21 cellular contexts compared by ENCODE assay signal in the genomic region with DNA sequence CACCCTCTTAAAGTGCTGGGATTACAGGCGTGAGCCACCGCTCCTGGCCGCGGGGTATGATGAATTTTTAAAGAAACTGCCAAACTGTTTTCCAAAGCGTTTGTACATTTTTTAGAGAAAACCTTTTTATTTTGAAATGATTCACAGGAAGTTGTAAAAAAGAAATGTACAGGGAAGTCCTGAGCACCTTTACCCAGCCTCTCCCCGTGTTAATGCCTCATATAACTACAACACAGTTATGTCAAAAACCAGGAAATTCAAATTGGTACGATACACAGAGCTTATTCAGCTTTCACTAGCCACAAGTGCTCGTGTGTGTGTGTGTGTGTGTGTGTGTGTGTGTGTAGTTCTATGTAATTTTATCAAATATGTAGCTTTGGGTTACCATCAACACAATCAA. TPM values are rescaled to one million over a fixed set of nuclear protein-coding genes. Genes with fewer than 3 reads are reported as not detected.
"Had no signal": no experiment of that assay in that cellular context is flagged by ENCODE, and none has a peak within 500 bp of the region (broad histone marks: within the 10 kb centered on the region; RNA-seq: fewer than 3 reads in every experiment).

No MANE protein-coding gene starts in this region.

- H3K27ac ChIP-seq: cardiac muscle cell, esophagus squamous epithelium, left ventricle myocardium inferior, prostate gland, thyroid gland had no signal

- H3K4me3 Mint-ChIP-seq: activated naive CD4-positive, alpha-beta T cell treated with anti-CD3 and anti-CD28 coated beads, Interleukin-2, amount 10 ng/mL, durations not matched to agents 7 days and 5 days; memory B cell; nephron progenitor cell; stimulated activated naive B cell treated with anti-CD40 and anti-IgM and Interleukin-4, amounts not matched to agents 10 μg/mL and 1 μg/mL and 100 μg/mL, for 72 hours; T-helper 17 cell had no signal

- H3K9me3 ChIP-seq: esophagus squamous epithelium, left ventricle myocardium inferior, prostate gland, thyroid gland had no signal

- H3K4me1 ChIP-seq: esophagus squamous epithelium, left ventricle myocardium inferior, prostate gland, thyroid gland had no signal

- H3K27ac Mint-ChIP-seq: activated naive CD4-positive, alpha-beta T cell treated with anti-CD3 and anti-CD28 coated beads, Interleukin-2, amount 10 ng/mL, durations not matched to agents 7 days and 5 days; activated T-helper 2 cell treated with anti-CD3 and anti-CD28 coated beads, Interferon-gamma antibody, Interleukin-2, Interleukin-4, amounts not matched to agents 10 μg/mL and 5 μg/mL and 100 μg/mL, durations not matched to agents 14 hours and 24 hours and 36 hours; memory B cell; nephron progenitor cell; stimulated activated naive B cell treated with anti-CD40 and anti-IgM and Interleukin-4, amounts not matched to agents 10 μg/mL and 1 μg/mL and 100 μg/mL, for 72 hours; T-helper 17 cell had no signal

- H3K9me3 Mint-ChIP-seq: activated naive CD4-positive, alpha-beta T cell treated with anti-CD3 and anti-CD28 coated beads, Interleukin-2, amount 10 ng/mL, durations not matched to agents 7 days and 5 days; activated T-helper 2 cell treated with anti-CD3 and anti-CD28 coated beads, Interferon-gamma antibody, Interleukin-2, Interleukin-4, amounts not matched to agents 10 μg/mL and 5 μg/mL and 100 μg/mL, durations not matched to agents 14 hours and 24 hours and 36 hours; memory B cell; nephron progenitor cell; stimulated activated naive B cell treated with anti-CD40 and anti-IgM and Interleukin-4, amounts not matched to agents 10 μg/mL and 1 μg/mL and 100 μg/mL, for 72 hours had no signal

- H3K27me3 Mint-ChIP-seq: memory B cell; stimulated activated naive B cell treated with anti-CD40 and anti-IgM and Interleukin-4, amounts not matched to agents 10 μg/mL and 1 μg/mL and 100 μg/mL, for 72 hours; T-helper 17 cell had no signal

- H3K4me3 ChIP-seq: cardiac muscle cell, esophagus squamous epithelium, left ventricle myocardium inferior, prostate gland, skin epidermis, thyroid gland had no signal

- H3K27me3 ChIP-seq: cardiac muscle cell, esophagus squamous epithelium, thyroid gland had no signal

- ATAC-seq: right cardiac atrium, T-helper 17 cell had no signal

- H3K36me3 ChIP-seq: cardiac muscle cell, esophagus squamous epithelium, left ventricle myocardium inferior, prostate gland, thyroid gland had no signal

- H3K36me3 Mint-ChIP-seq: activated naive CD4-positive, alpha-beta T cell treated with anti-CD3 and anti-CD28 coated beads, Interleukin-2, amount 10 ng/mL, durations not matched to agents 7 days and 5 days; memory B cell; stimulated activated naive B cell treated with anti-CD40 and anti-IgM and Interleukin-4, amounts not matched to agents 10 μg/mL and 1 μg/mL and 100 μg/mL, for 72 hours had no signal

- DNase-seq: activated CD4-positive, alpha-beta T cell treated with anti-CD3 and anti-CD28 coated beads for 4 hours; activated naive CD4-positive, alpha-beta T cell treated with anti-CD3 and anti-CD28 coated beads, Interleukin-2, amount 10 ng/mL, durations not matched to agents 7 days and 5 days; esophagus squamous epithelium; glutamatergic neuron; hypothalamus; kidney; left ventricle myocardium inferior; nephron progenitor cell; occipital lobe; right cardiac atrium; stimulated activated CD4-positive, alpha-beta T cell treated with anti-CD3 and anti-CD28 coated beads, Interleukin-15, amount 100 ng/mL, for 24 hours; stimulated activated CD4-positive, alpha-beta T cell treated with anti-CD3 and anti-CD28 coated beads, Interleukin-4, amount 100 ng/mL, for 1 hour; stimulated activated naive B cell treated with anti-CD40 and anti-IgM and Interleukin-4, amounts not matched to agents 10 μg/mL and 1 μg/mL and 100 μg/mL, for 72 hours; T-helper 17 cell; thyroid gland had no signal

RNA-seq across cellular contexts. Expression of a gene that starts 18.0 kb away (rescaled TPM):
- total RNA-seq: activated T-helper 2 cell treated with anti-CD3 and anti-CD28 coated beads, Interferon-gamma antibody, Interleukin-2, Interleukin-4, amounts not matched to agents 10 μg/mL and 5 μg/mL and 100 μg/mL, durations not matched to agents 14 hours and 24 hours and 36 hours; astrocyte; esophagus squamous epithelium; kidney; left ventricle myocardium inferior; occipital lobe; right cardiac atrium had no signal
- polyA plus RNA-seq: cardiac muscle cell, right cardiac atrium had no signal
